Comparison of ENCODE assay signal across 15 cellular contexts in the genomic region with DNA sequence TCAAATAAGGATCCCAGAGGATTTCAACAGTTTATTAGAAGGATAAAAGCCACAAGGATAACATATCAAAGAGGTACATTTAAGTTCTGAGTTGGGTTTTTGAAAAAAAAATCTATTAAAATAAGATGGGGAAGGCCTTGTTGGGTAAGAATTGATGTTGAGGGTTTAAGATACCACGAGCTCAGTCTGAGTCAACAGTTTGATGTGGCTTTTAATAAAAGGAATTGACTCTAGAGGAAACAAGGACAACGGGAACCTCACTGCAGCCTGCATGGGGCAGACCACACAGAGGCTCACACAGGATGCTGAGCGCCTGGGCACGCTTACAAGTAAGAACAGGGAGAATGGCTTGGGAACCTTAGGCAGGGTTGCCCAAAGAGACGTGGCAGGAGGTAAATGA.
A peak's percentile ranks its signal among the peaks of the same experiment; 100 is the strongest.
DNase-seq lines count a peak whose midpoint lies in the region; ATAC-seq, FAIRE-seq and TF ChIP-seq lines count a peak whose summit lies in the region.
"Had no signal": no experiment of that assay in that cellular context is flagged by ENCODE, and none has a peak within 500 bp of the region (broad histone marks: within the 10 kb centered on the region; RNA-seq: fewer than 3 reads in every experiment).

No MANE protein-coding gene starts in this region.

- in situ Hi-C loops in HepG2 (cut with HindIII; ENCODE audit: extremely low pct_ligation_motif_present, low pct_unique_long_range_greater_than_20kb): no loop called here

- no peak for TF ChIP-seq RAD21 in HepG2 (CRISPR knock-in tag; IDR thresholded peaks at IDR 0.05)

- peak overlapping the region; percentile 35 for H3K27ac ChIP-seq in C4-2B
- no peak overlapping the region for H3K27ac ChIP-seq in HepG2 (ENCODE audit: extremely low read length, insufficient read depth, low read length)
- H3K27ac ChIP-seq: BLaER1 had no signal

- CTCF ChIA-PET in HepG2 (lab: Yijun Ruan, JAX; ENCODE audit: low intra/inter-chr PET ratio, low total read pairs): no interaction called here

- peaks cover 9% of the 10 kb centered on the region for H3K4me1 Mint-ChIP-seq in T-helper 17 cell

- peak overlapping the region; percentile 67 for H3K27ac Mint-ChIP-seq in T-helper 17 cell
- H3K27ac Mint-ChIP-seq: naive thymus-derived CD4-positive, alpha-beta T cell; progenitor cell of endocrine pancreas had no signal

- ATAC-seq in T-helper 17 cell (peak; percentile 54), HepG2 (no peak), GM18873 (IDR thresholded peaks at IDR 0.05; ENCODE audit: low FRiP score, unreplicated experiment) (no peak)
- ATAC-seq: naive thymus-derived CD4-positive, alpha-beta T cell had no signal

- no peaks in the 10 kb centered on the region for H3K36me3 ChIP-seq in HepG2 (replicated peaks in 1 of 2; ENCODE audit: control insufficient read depth in 1 of 2, insufficient read depth in 2 of 2, low read length in 2 of 2)

- no peak overlapping the region for H3K4me3 ChIP-seq in HepG2 (replicated peaks in 1 of 3; ENCODE audit: insufficient read depth in 1 of 3, low read depth in 2 of 3, low read length in 3 of 3)
- H3K4me3 ChIP-seq: BLaER1 had no signal

- intact Hi-C loops in HepG2 (cut with micrococcal nuclease; ENCODE audit: unreplicated experiment): no loop called here

- FAIRE-seq in HepG2 (lab: Jason Lieb, UNC) (no peak), GM19239 (lab: Jason Lieb, UNC) (no peak)
- FAIRE-seq: G401.6 had no signal

- no peak for TF ChIP-seq POLR2A in HepG2 (IDR thresholded peaks at IDR 0.05; ENCODE audit: insufficient read depth in 1 of 2, low read depth in 2 of 2, low read length in 2 of 2)

- no peak overlapping the region for H2AFZ ChIP-seq in HepG2 (ENCODE audit: low read length)

- no peak overlapping the region for H3K4me3 Mint-ChIP-seq in T-helper 17 cell

- WGBS in HepG2 (ENCODE audit: low lambda C conversion rate): 23% methylated on average over 5 of the region's 5 CpGs

- H3K27me3 ChIP-seq in HepG2 (ENCODE audit: control insufficient read depth in 1 of 2, insufficient read depth in 2 of 2, low read length in 2 of 2): no peaks in the 10 kb centered on the region
- H3K27me3 ChIP-seq: BLaER1 had no signal

- peak; percentile 73 for DNase-seq in Daoy (ENCODE audit: low read depth)
- no peak for DNase-seq in T-helper 17 cell
- peak; percentile 2 for DNase-seq in central memory CD4-positive, alpha-beta T cell
- no peak for DNase-seq in amygdala (lab: John Stamatoyannopoulos, UW)
- DNase-seq in HepG2 (ENCODE audit: low spot score): no peak
- DNase-seq in GM19239 (ENCODE audit: insufficient read length, low spot score): no peak
- DNase-seq: activated CD4-positive, CD25-positive, alpha-beta regulatory T cell; activated effector memory CD4-positive, alpha-beta T cell treated with Interleukin-2 at 50 U/mL for 16 hours; caudate nucleus; naive thymus-derived CD4-positive, alpha-beta T cell had no signal

- TF ChIP-seq EP300 in HepG2 (IDR thresholded peaks at IDR 0.05; ENCODE audit: low read depth in 2 of 2, low read length in 2 of 2): no peak
- no peak for TF ChIP-seq EP300 in HepG2 (CRISPR knock-in tag; IDR thresholded peaks at IDR 0.05; ENCODE audit: borderline replicate concordance)

- TF ChIP-seq CTCF in C4-2B (conservative IDR thresholded peaks at IDR 0.05): no peak
- no peak for TF ChIP-seq CTCF in HepG2 (CRISPR knock-in tag; IDR thresholded peaks at IDR 0.05)

- no peak overlapping the region for H3K9ac ChIP-seq in HepG2 (ENCODE audit: insufficient read depth, low read depth, low read length)
- H3K9ac ChIP-seq: BLaER1 had no signal

- H3K27me3 Mint-ChIP-seq in T-helper 17 cell: no peaks in the 10 kb centered on the region
- H3K27me3 Mint-ChIP-seq: naive thymus-derived CD4-positive, alpha-beta T cell; progenitor cell of endocrine pancreas had no signal

- H3K9me3 ChIP-seq in T-helper 17 cell (ENCODE audit: control insufficient read depth, low read length, poor library complexity, severe bottlenecking): peaks cover 2% of the 10 kb centered on the region
- H3K9me3 ChIP-seq in HepG2 (ENCODE audit: low read length): peaks cover 19% of the 10 kb centered on the region

- BruUV-seq in HepG2 (replicated peaks; lab: Mats Ljungman, UMichigan): no TSS peak

- POLR2A ChIA-PET in HepG2 (lab: Yijun Ruan, JAX): no interaction called here

- no peak overlapping the region for H3K4me2 ChIP-seq in HepG2 (ENCODE audit: low read depth, low read length)
- H3K4me2 ChIP-seq: BLaER1 had no signal

- H3K79me2 ChIP-seq in HepG2 (ENCODE audit: insufficient read depth, low read length): no peaks in the 10 kb centered on the region

- no peaks in the 10 kb centered on the region for H4K20me1 ChIP-seq in HepG2 (ENCODE audit: insufficient read depth, low read length)
- H4K20me1 ChIP-seq: BLaER1 had no signal

- H3K36me3 Mint-ChIP-seq in T-helper 17 cell (ENCODE audit: low read depth): peaks cover 6% of the 10 kb centered on the region

- H3K4me1 ChIP-seq in HepG2 (ENCODE audit: insufficient read depth, low read length): no peaks in the 10 kb centered on the region

TF ChIP-seq in HepG2, 621 proteins besides CTCF, POLR2A, EP300 and RAD21 (continues in another document):
- TF ChIP-seq XBP1 (CRISPR knock-in tag; IDR thresholded peaks at IDR 0.05): no peak
- TF ChIP-seq CHCHD3 (CRISPR knock-in tag; IDR thresholded peaks at IDR 0.05): no peak
- TF ChIP-seq BORCS8-MEF2B (CRISPR knock-in tag; IDR thresholded peaks at IDR 0.05): no peak
- TF ChIP-seq ZNF75D (CRISPR knock-in tag; IDR thresholded peaks at IDR 0.05; ENCODE audit: borderline replicate concordance): no peak
- no peak for TF ChIP-seq ZNF776 (CRISPR knock-in tag; IDR thresholded peaks at IDR 0.05)
- TF ChIP-seq, protein P1, sequence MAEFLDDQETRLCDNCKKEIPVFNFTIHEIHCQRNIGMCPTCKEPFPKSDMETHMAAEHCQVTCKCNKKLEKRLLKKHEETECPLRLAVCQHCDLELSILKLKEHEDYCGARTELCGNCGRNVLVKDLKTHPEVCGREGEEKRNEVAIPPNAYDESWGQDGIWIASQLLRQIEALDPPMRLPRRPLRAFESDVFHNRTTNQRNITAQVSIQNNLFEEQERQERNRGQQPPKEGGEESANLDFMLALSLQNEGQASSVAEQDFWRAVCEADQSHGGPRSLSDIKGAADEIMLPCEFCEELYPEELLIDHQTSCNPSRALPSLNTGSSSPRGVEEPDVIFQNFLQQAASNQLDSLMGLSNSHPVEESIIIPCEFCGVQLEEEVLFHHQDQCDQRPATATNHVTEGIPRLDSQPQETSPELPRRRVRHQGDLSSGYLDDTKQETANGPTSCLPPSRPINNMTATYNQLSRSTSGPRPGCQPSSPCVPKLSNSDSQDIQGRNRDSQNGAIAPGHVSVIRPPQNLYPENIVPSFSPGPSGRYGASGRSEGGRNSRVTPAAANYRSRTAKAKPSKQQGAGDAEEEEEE (CRISPR knock-in tag; IDR thresholded peaks at IDR 0.05; ENCODE audit: borderline replicate concordance): no peak
- TF ChIP-seq, protein P2, sequence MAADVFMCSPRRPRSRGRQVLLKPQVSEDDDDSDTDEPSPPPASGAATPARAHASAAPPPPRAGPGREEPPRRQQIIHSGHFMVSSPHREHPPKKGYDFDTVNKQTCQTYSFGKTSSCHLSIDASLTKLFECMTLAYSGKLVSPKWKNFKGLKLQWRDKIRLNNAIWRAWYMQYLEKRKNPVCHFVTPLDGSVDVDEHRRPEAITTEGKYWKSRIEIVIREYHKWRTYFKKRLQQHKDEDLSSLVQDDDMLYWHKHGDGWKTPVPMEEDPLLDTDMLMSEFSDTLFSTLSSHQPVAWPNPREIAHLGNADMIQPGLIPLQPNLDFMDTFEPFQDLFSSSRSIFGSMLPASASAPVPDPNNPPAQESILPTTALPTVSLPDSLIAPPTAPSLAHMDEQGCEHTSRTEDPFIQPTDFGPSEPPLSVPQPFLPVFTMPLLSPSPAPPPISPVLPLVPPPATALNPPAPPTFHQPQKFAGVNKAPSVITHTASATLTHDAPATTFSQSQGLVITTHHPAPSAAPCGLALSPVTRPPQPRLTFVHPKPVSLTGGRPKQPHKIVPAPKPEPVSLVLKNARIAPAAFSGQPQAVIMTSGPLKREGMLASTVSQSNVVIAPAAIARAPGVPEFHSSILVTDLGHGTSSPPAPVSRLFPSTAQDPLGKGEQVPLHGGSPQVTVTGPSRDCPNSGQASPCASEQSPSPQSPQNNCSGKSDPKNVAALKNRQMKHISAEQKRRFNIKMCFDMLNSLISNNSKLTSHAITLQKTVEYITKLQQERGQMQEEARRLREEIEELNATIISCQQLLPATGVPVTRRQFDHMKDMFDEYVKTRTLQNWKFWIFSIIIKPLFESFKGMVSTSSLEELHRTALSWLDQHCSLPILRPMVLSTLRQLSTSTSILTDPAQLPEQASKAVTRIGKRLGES (CRISPR knock-in tag; IDR thresholded peaks at IDR 0.05; ENCODE audit: borderline replicate concordance): no peak
- no peak for TF ChIP-seq NCOA1 (CRISPR knock-in tag; IDR thresholded peaks at IDR 0.05)
- TF ChIP-seq, protein P3, sequence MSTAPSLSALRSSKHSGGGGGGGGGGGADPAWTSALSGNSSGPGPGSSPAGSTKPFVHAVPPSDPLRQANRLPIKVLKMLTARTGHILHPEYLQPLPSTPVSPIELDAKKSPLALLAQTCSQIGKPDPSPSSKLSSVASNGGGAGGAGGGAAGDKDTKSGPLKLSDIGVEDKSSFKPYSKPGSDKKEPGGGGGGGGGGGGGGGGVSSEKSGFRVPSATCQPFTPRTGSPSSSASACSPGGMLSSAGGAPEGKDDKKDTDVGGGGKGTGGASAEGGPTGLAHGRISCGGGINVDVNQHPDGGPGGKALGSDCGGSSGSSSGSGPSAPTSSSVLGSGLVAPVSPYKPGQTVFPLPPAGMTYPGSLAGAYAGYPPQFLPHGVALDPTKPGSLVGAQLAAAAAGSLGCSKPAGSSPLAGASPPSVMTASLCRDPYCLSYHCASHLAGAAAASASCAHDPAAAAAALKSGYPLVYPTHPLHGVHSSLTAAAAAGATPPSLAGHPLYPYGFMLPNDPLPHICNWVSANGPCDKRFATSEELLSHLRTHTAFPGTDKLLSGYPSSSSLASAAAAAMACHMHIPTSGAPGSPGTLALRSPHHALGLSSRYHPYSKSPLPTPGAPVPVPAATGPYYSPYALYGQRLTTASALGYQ (CRISPR knock-in tag; IDR thresholded peaks at IDR 0.05): no peak
- no peak for TF ChIP-seq ZNF619 (CRISPR knock-in tag; IDR thresholded peaks at IDR 0.05)
- TF ChIP-seq ZNF510 (CRISPR knock-in tag; IDR thresholded peaks at IDR 0.05; ENCODE audit: low read depth): no peak
- no peak for TF ChIP-seq MIXL1 (CRISPR knock-in tag; IDR thresholded peaks at IDR 0.05)
- no peak for TF ChIP-seq ZSCAN9 (CRISPR knock-in tag; IDR thresholded peaks at IDR 0.05; ENCODE audit: borderline replicate concordance)
- TF ChIP-seq, protein P4, sequence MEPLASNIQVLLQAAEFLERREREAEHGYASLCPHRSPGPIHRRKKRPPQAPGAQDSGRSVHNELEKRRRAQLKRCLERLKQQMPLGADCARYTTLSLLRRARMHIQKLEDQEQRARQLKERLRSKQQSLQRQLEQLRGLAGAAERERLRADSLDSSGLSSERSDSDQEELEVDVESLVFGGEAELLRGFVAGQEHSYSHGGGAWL (CRISPR knock-in tag; IDR thresholded peaks at IDR 0.05): no peak
- TF ChIP-seq GLI4 (CRISPR knock-in tag; IDR thresholded peaks at IDR 0.05; ENCODE audit: borderline replicate concordance): no peak
- TF ChIP-seq ZNF558 (CRISPR knock-in tag; IDR thresholded peaks at IDR 0.05; ENCODE audit: borderline replicate concordance): no peak

Comparison
In these comparisons a context has a peak if more than half of its experiments do, and no peak if none do; other contexts are left out.
1. DNase-seq: peak in Daoy (single experiment) and central memory CD4-positive, alpha-beta T cell (single experiment); none in T-helper 17 cell (0 of 3), amygdala (0 of 56), HepG2 (single experiment) and GM19239 (single experiment).